Comparison of ENCODE assay signal across 9 cellular contexts in the genomic region with DNA sequence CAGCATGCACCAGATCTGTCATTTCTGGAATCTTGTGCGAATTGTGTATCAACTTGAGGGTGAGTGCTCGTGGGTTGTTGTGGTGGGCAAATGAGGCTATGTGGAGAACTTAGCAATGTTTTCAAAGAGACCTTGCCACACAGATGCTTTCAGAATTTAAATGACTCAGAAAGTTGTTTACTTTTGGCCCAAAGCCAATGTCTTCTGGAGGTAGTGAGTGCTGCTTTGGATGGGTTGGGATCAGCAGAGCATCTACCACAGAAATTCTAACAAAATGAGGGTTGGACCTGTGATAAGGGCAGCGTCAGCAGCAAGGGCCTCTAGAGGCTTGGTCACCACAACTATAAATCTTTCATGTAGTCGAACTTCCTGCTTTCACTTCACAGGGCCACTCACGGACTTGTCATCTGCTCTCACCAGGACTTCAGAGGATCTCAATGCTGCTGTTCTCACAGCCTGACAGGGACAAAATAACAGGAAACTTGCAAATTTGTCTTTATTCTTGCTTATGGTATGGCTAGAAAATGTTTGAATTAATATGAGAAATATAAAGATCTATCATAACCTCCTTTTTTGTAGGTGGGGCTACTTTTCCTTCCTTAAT.
DNase-seq lines count a peak whose midpoint lies in the region; ATAC-seq and TF ChIP-seq lines count a peak whose summit lies in the region.
"Had no signal": no experiment of that assay in that cellular context is flagged by ENCODE, and none has a peak within 500 bp of the region (broad histone marks: within the 10 kb centered on the region; RNA-seq: fewer than 3 reads in every experiment).

No MANE protein-coding gene starts in this region.

- in situ Hi-C loops in mammary epithelial cell (cut with MboI; ENCODE audit: low sequenced_read_pairs in 2 of 2): no loop called here

- H3K4me1 ChIP-seq in mammary epithelial cell (ENCODE audit: insufficient read depth, low read length): peaks cover 44% of the 10 kb centered on the region

- no TSS peak for BruUV-seq in mammary epithelial cell (replicated peaks; lab: Mats Ljungman, UMichigan)

- no peaks in the 10 kb centered on the region for H3K9me3 ChIP-seq in mammary epithelial cell (replicated peaks; ENCODE audit: insufficient read depth, low read length)

- H3K4me3 ChIP-seq in mammary epithelial cell (replicated peaks in 1 of 3; ENCODE audit: insufficient read depth in 1 of 3, low read depth in 2 of 3, low read length in 3 of 3): no peak overlapping the region
- H3K4me3 ChIP-seq: skin epidermis had no signal

- dilution Hi-C loops in mammary epithelial cell (cut with HindIII; ENCODE audit: low sequenced_read_pairs): no loop called here

- 77% methylated on average over 5 of the region's 5 CpGs for WGBS in mammary epithelial cell (ENCODE audit: low coverage, missing lambda C conversion rate)

- no peak overlapping the region for H3K9ac ChIP-seq in mammary epithelial cell (ENCODE audit: insufficient read depth, low read length)

- intact Hi-C loops in mammary epithelial cell (cut with micrococcal nuclease): no loop called here

- no peak overlapping the region for H2AFZ ChIP-seq in mammary epithelial cell (ENCODE audit: low read depth, low read length)

- ATAC-seq in GM18873 (IDR thresholded peaks at IDR 0.05; ENCODE audit: low FRiP score, unreplicated experiment) (peak; percentile 71), HG02981 (IDR thresholded peaks at IDR 0.05; ENCODE audit: unreplicated experiment) (peak; percentile 88)

- DNase-seq in DMS153 (lab: John Stamatoyannopoulos, UW) (peak; percentile 50), NCI-H345 treated with DMSO at 0.1 percent for 48 hours (lab: John Stamatoyannopoulos, UW; ENCODE audit: unreplicated experiment) (peak; percentile 62), mammary epithelial cell (peak; percentile 67), non-pigmented ciliary epithelial cell (ENCODE audit: low read depth) (peak; percentile 89), NK-92 (lab: John Stamatoyannopoulos, UW; ENCODE audit: unreplicated experiment) (no peak), germinal center (ENCODE audit: low spot score) (no peak)

- CTCF ChIA-PET in mammary epithelial cell (lab: Charles Lee; ENCODE audit: low non-redundant PET): no interaction called here

- H3K27me3 ChIP-seq in mammary epithelial cell (ENCODE audit: insufficient read depth, low read length): no peaks in the 10 kb centered on the region

- H3K4me2 ChIP-seq in mammary epithelial cell (ENCODE audit: insufficient read depth, low read depth, low read length): no peak overlapping the region

- no peaks in the 10 kb centered on the region for H4K20me1 ChIP-seq in mammary epithelial cell (ENCODE audit: insufficient read depth, low read length)

- H3K27ac ChIP-seq in mammary epithelial cell (ENCODE audit: insufficient read depth, low read depth, low read length): no peak overlapping the region

- no peak for TF ChIP-seq CTCF in mammary epithelial cell (conservative IDR thresholded peaks at IDR 0.05 in 1 of 2, IDR thresholded peaks at IDR 0.05 in 1 of 2; ENCODE audit: extremely low read depth in 1 of 2, insufficient read depth in 1 of 2, low read depth in 1 of 2, low read length in 2 of 2)

- H3K79me2 ChIP-seq in mammary epithelial cell (ENCODE audit: insufficient read depth, low read length): no peaks in the 10 kb centered on the region

- no peaks in the 10 kb centered on the region for H3K36me3 ChIP-seq in mammary epithelial cell (ENCODE audit: insufficient read depth, low read length)

Comparison
In these comparisons a context has a peak if more than half of its experiments do, and no peak if none do; other contexts are left out.
1. DNase-seq: peak in DMS153 (single experiment), NCI-H345 treated with DMSO at 0.1 percent for 48 hours (single experiment), mammary epithelial cell (single experiment) and non-pigmented ciliary epithelial cell (single experiment); none in NK-92 (single experiment) and germinal center (single experiment).